ENCODE assay signal across 1 cellular context in genomic region chr7:80870806-80871205, GRCh38.
TF ChIP-seq lines count a peak whose summit lies in the region.

No MANE protein-coding gene starts in this region.

TF ChIP-seq in HEK293, 187 proteins besides CTCF, POLR2A, EP300 and RAD21 (continued from another document):
- TF ChIP-seq ZNF354C (tag by site-specific recombination; IDR thresholded peaks at IDR 0.05; ENCODE audit: borderline replicate concordance, low read depth) (no peak), ZNF335 (tag by site-specific recombination; conservative IDR thresholded peaks at IDR 0.05) (peak; percentile 60; the same call in 1 of the 2 replicates), ZNF362 (tag by site-specific recombination; IDR thresholded peaks at IDR 0.05) (peak; percentile 67; the same call in 1 of the 2 replicates), ZBTB17 (tag by site-specific recombination; IDR thresholded peaks at IDR 0.05) (peak; percentile 45; the same call in 1 of the 2 replicates), TRIM28 (IDR thresholded peaks at IDR 0.05; ENCODE audit: borderline replicate concordance, low read length) (no peak), ZNF837 (tag by site-specific recombination; IDR thresholded peaks at IDR 0.05) (no peak), KLF10 (tag by site-specific recombination; IDR thresholded peaks at IDR 0.05) (peak; percentile 92), ZNF549 (tag by site-specific recombination; IDR thresholded peaks at IDR 0.05) (no peak), KLF17 (tag by site-specific recombination; IDR thresholded peaks at IDR 0.05) (no peak), ZNF132 (tag by site-specific recombination; IDR thresholded peaks at IDR 0.05; ENCODE audit: borderline replicate concordance) (no peak)
